In the genomic region with DNA sequence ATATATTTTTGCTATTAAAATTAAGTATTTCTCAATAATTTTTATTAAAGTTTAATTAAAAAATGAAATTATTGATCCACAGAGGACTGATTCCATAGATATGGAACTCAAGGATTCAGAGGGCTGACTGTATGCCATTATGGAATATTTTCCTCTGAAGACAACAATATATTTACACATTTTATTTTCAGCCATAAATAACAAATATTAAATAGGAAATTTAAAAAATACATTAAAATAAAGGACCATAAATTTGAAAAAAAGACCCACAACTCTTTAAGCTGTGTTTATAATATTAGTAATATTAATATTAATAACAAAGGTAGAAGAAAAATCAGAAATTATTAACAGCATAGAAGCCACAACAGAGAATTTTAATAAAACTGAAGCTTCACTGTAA, we compare ENCODE assay signal across 32 cellular contexts. TPM values are rescaled to one million over a fixed set of nuclear protein-coding genes. Genes with fewer than 3 reads are reported as not detected.
"Had no signal": no experiment of that assay in that cellular context is flagged by ENCODE, and none has a peak within 500 bp of the region (broad histone marks: within the 10 kb centered on the region; RNA-seq: fewer than 3 reads in every experiment).

No MANE protein-coding gene starts in this region.

- DNase-seq: activated B cell treated with CpG ODN at 0.5 μM for 24 hours; activated CD4-positive, alpha-beta T cell treated with anti-CD3 and anti-CD28 coated beads for 4 hours; activated CD4-positive, alpha-beta T cell treated with anti-CD3 and anti-CD28 coated beads, Interleukin-2, amount 50 U/mL, for 1 hour; activated CD4-positive, CD25-positive, alpha-beta regulatory T cell treated with anti-CD3 and anti-CD28 coated beads, Interleukin-2, amount 50 U/mL, for 72 hours; activated CD8-positive, alpha-beta memory T cell treated with anti-CD3 and anti-CD28 coated beads, Interleukin-2, amount 50 U/mL, for 4 hours; activated effector memory CD4-positive, alpha-beta T cell treated with anti-CD3 and anti-CD28 coated beads, Interleukin-2, amount 50 U/mL, for 16 hours; activated naive CD4-positive, alpha-beta T cell; activated naive CD4-positive, alpha-beta T cell treated with anti-CD3 and anti-CD28 coated beads, Interleukin-2, amount 50 U/mL, for 16 hours; activated naive CD8-positive, alpha-beta T cell treated with anti-CD3 and anti-CD28 coated beads, Interleukin-2, amount 10 ng/mL, durations not matched to agents 7 days and 5 days; activated T-cell treated with anti-CD3 and anti-CD28 coated beads for 4 hours; cerebellar nuclear complex; NCI-H1092 treated with DMSO at 0.1 percent for 48 hours; NCI-H1417; NCI-H146; NCI-H187; NCI-H2029 treated with DMSO at 0.1 percent for 48 hours; NCI-H2107; NCI-H2171; NCI-H510A treated with DMSO at 0.1 percent for 48 hours; PC-9; SIG-M5 had no signal

- H3K27me3 Mint-ChIP-seq: activated B cell treated with CpG ODN at 0.5 μM for 24 hours, brain had no signal

- H3K4me2 ChIP-seq: PC-9 had no signal

- ATAC-seq: K562, Right ventricle myocardium inferior had no signal

- H3K36me3 Mint-ChIP-seq: activated CD4-positive, alpha-beta memory T cell treated with anti-CD3 and anti-CD28 coated beads for 36 hours; activated naive CD8-positive, alpha-beta T cell treated with anti-CD3 and anti-CD28 coated beads, Interleukin-2, amount 10 ng/mL, durations not matched to agents 7 days and 5 days; brain had no signal

- H3K27ac Mint-ChIP-seq: activated B cell treated with CpG ODN at 0.5 μM for 24 hours; activated naive CD8-positive, alpha-beta T cell treated with anti-CD3 and anti-CD28 coated beads, Interleukin-2, amount 10 ng/mL, durations not matched to agents 7 days and 5 days; activated T-cell treated with anti-CD3 and anti-CD28 coated beads, Interleukin-2, amount 50 U/mL, for 72 hours; T-helper 1 cell treated with Interleukin-12 subunit alpha and Interleukin-12 subunit beta and Interleukin-4 antibody, amounts not matched to agents 30 μg/mL and 1 μg/mL, for 36 hours; T-helper 2 cell treated with Interferon-gamma antibody and Interleukin-4, amounts not matched to agents 5 μg/mL and 100 μg/mL, for 36 hours had no signal

- H3K27ac ChIP-seq: PC-9, RWPE1 had no signal

- H3K4me3 ChIP-seq: K562, PC-9 had no signal

- H3K9me3 Mint-ChIP-seq: activated B cell treated with CpG ODN at 0.5 μM for 24 hours; activated CD4-positive, alpha-beta memory T cell treated with anti-CD3 and anti-CD28 coated beads for 36 hours; activated naive CD8-positive, alpha-beta T cell treated with anti-CD3 and anti-CD28 coated beads, Interleukin-2, amount 10 ng/mL, durations not matched to agents 7 days and 5 days; activated T-cell treated with anti-CD3 and anti-CD28 coated beads, Interleukin-2, amount 50 U/mL, for 72 hours; activated T-helper 17 cell treated with anti-CD3 and anti-CD28 coated beads, Interleukin-2, amount 50 U/mL, for 72 hours; brain; T-helper 1 cell treated with Interleukin-12 subunit alpha and Interleukin-12 subunit beta and Interleukin-4 antibody, amounts not matched to agents 30 μg/mL and 1 μg/mL, for 36 hours; T-helper 2 cell treated with Interferon-gamma antibody and Interleukin-4, amounts not matched to agents 5 μg/mL and 100 μg/mL, for 36 hours had no signal

- H3K4me1 Mint-ChIP-seq: activated B cell treated with CpG ODN at 0.5 μM for 24 hours; activated naive CD8-positive, alpha-beta T cell treated with anti-CD3 and anti-CD28 coated beads, Interleukin-2, amount 10 ng/mL, durations not matched to agents 7 days and 5 days had no signal

- H3K4me3 Mint-ChIP-seq: activated B cell treated with CpG ODN at 0.5 μM for 24 hours; activated CD4-positive, alpha-beta memory T cell treated with anti-CD3 and anti-CD28 coated beads for 36 hours; activated naive CD8-positive, alpha-beta T cell treated with anti-CD3 and anti-CD28 coated beads, Interleukin-2, amount 10 ng/mL, durations not matched to agents 7 days and 5 days; activated T-helper 17 cell treated with anti-CD3 and anti-CD28 coated beads, Interleukin-2, amount 50 U/mL, for 72 hours; brain; T-helper 1 cell treated with Interleukin-12 subunit alpha and Interleukin-12 subunit beta and Interleukin-4 antibody, amounts not matched to agents 30 μg/mL and 1 μg/mL, for 36 hours; T-helper 2 cell treated with Interferon-gamma antibody and Interleukin-4, amounts not matched to agents 5 μg/mL and 100 μg/mL, for 36 hours had no signal

RNA-seq across cellular contexts. Expression of a gene that starts 18.2 kb away (rescaled TPM):
- total RNA-seq: activated CD4-positive, alpha-beta memory T cell treated with anti-CD3 and anti-CD28 coated beads for 36 hours; activated T-cell treated with anti-CD3 and anti-CD28 coated beads, Interleukin-2, amount 50 U/mL, for 72 hours; bronchial epithelial cell; K562; PC-9; Right ventricle myocardium inferior; SK-MEL-5 had no signal
